8 cellular contexts compared by ENCODE assay signal in the genomic region with DNA sequence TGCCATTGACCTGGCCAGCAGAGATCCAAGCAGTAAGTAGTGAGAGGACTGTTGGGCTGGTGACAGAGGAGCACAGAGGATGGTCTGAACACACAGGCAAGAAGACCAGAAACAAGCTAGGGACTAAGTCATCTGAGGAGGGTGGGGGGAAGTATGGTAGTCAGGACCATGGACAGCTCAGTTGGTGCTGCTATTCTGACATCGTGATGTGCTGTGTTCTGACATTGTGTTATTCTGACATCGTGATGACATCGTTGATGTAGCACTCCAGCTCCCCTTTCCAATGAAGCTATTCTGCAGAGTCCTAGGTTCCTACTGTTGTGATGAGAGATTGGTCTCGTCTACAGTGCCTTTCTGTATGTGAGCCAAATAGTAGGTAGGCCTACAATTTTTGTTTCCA. TPM values are rescaled to one million over a fixed set of nuclear protein-coding genes. Genes with fewer than 3 reads are reported as not detected.
A peak's percentile ranks its signal among the peaks of the same experiment; 100 is the strongest.
DNase-seq lines count a peak whose midpoint lies in the region; ATAC-seq and TF ChIP-seq lines count a peak whose summit lies in the region.

No MANE protein-coding gene starts in this region.

- H3K27me3 ChIP-seq in heart left ventricle = no peaks in the 10 kb centered on the region

- 3 to 8% (median 5%) methylated on average over 4 of the region's 4 CpGs for WGBS in heart left ventricle, 4 donors

- TF ChIP-seq CTCF in heart left ventricle (IDR thresholded peaks at IDR 0.05) = no peak

- H3K36me3 ChIP-seq in heart left ventricle = no peaks in the 10 kb centered on the region

- peak in 2 of 4 donors; percentile 68 to 70 for ATAC-seq in heart left ventricle

- intact Hi-C loops in heart left ventricle (cut with DNase I) = no loop called here

- H3K9me3 ChIP-seq in heart left ventricle = peaks cover 0 to 4% (median 0%) of the 10 kb centered on the region in 12 donors

- no peak for TF ChIP-seq POLR2A in heart left ventricle (IDR thresholded peaks at IDR 0.05)

- no peaks in the 10 kb centered on the region for H3K4me1 ChIP-seq in heart left ventricle

- no peak overlapping the region for H3K27ac ChIP-seq in heart left ventricle

- DNase-seq in GM19238 (ENCODE audit: insufficient read length, low spot score) = peak; percentile 13
- DNase-seq in NOMO-1 (lab: John Stamatoyannopoulos, UW; ENCODE audit: unreplicated experiment in 2 of 2) = peak; percentile 38
- peak; percentile 33 to 34 for DNase-seq in activated T-cell treated with anti-CD3 and anti-CD28 coated beads, Interleukin-2, amount 50 U/mL, for 48 hours
- peak in 4 of 5 donors; percentile 34 to 48 (median 39) for DNase-seq in heart left ventricle
- peak; percentile 31 for DNase-seq in stimulated activated CD4-positive, alpha-beta T cell treated with anti-CD3 and anti-CD28 coated beads, Interleukin-15, amount 100 ng/mL, for 24 hours
- DNase-seq in occipital lobe (lab: John Stamatoyannopoulos, UW) = no peak
- no peak for DNase-seq in COR-L47 (lab: John Stamatoyannopoulos, UW)
- no peak for DNase-seq in DMS79 (lab: John Stamatoyannopoulos, UW)

- H3K4me3 ChIP-seq in heart left ventricle = no peak overlapping the region

RNA-seq across cellular contexts. Expression of gene CFAP206, which starts 28.7 kb away (rescaled TPM):
- total RNA-seq in heart left ventricle = under 1 TPM in 7 of 9 donors, not detected in 2; 0.12 to 0.41 (median 0.23) TPM
- under 1 TPM; 0.19 to 0.33 TPM for polyA plus RNA-seq in heart left ventricle
- total RNA-seq in occipital lobe = 3.0 TPM

RNA-seq across cellular contexts. Expression of gene SLC35A1, which starts 36.3 kb away (rescaled TPM):
- total RNA-seq in heart left ventricle = 10 to 100 TPM in 3 of 9 donors, 1 to 10 TPM in 6; 6.3 to 12.2 (median 9.3) TPM
- polyA plus RNA-seq in heart left ventricle = 10 to 100 TPM; 12.1 to 13.9 TPM
- total RNA-seq in occipital lobe = 27.1 TPM

Comparison
In these comparisons a context has a peak if more than half of its experiments do, and no peak if none do; other contexts are left out.
1. DNase-seq: peak in GM19238 (single experiment), NOMO-1 (2 of 2), activated T-cell treated with anti-CD3 and anti-CD28 coated beads, Interleukin-2, amount 50 U/mL, for 48 hours (2 of 2), heart left ventricle (4 of 5) and stimulated activated CD4-positive, alpha-beta T cell treated with anti-CD3 and anti-CD28 coated beads, Interleukin-15, amount 100 ng/mL, for 24 hours (single experiment); none in occipital lobe (single experiment), COR-L47 (single experiment) and DMS79 (single experiment).